In the genomic region with DNA sequence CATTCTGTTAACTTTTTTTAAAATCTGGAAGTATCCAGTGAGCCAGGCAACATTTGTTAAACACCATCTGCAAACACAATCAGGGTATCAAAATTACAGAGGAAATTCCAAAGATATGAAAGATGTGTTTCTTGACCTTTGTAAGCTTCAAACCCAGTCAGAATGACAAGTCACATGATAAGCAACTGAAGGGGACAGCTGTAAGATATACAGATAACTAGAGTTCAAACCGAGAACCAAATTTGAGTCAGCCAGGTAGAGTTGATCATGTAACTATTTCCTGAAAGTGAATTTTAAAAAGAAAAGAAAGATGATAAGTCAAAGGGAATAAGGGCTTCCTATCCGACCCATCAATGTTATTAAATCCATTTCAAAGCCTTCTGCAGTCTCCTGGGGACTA, we compare ENCODE assay signal across 15 cellular contexts.
DNase-seq lines count a peak whose midpoint lies in the region; ATAC-seq and TF ChIP-seq lines count a peak whose summit lies in the region.
"Had no signal": no experiment of that assay in that cellular context is flagged by ENCODE, and none has a peak within 500 bp of the region (broad histone marks: within the 10 kb centered on the region; RNA-seq: fewer than 3 reads in every experiment).

No MANE protein-coding gene starts in this region.

- H4K20me1 ChIP-seq in osteoblast (ENCODE audit: insufficient read depth, low read length), result no peaks in the 10 kb centered on the region

- H3K4me3 ChIP-seq in osteoblast (ENCODE audit: insufficient read depth, low read length), result no peak overlapping the region
- H3K4me3 ChIP-seq: thyroid gland had no signal

- peaks cover 8% of the 10 kb centered on the region for H3K4me1 ChIP-seq in osteoblast (ENCODE audit: insufficient read depth, low read length)
- H3K4me1 ChIP-seq: thyroid gland had no signal

- peak; percentile 81 for ATAC-seq in GM18519 (IDR thresholded peaks at IDR 0.05; ENCODE audit: low FRiP score, unreplicated experiment)
- ATAC-seq in GM21381 (IDR thresholded peaks at IDR 0.05; ENCODE audit: unreplicated experiment), result peak; percentile 71
- ATAC-seq in HG03039 (IDR thresholded peaks at IDR 0.05; ENCODE audit: unreplicated experiment), result peak; percentile 83
- ATAC-seq: activated T-helper 17 cell treated with anti-CD3 and anti-CD28 coated beads, Interleukin-2, amount 50 U/mL, for 72 hours had no signal

- H3K27ac ChIP-seq in VCaP, result peak overlapping the region; percentile 26
- no peak overlapping the region for H3K27ac ChIP-seq in osteoblast (ENCODE audit: low read depth, low read length)
- H3K27ac ChIP-seq: thyroid gland had no signal

- H3K36me3 ChIP-seq in osteoblast (ENCODE audit: insufficient read depth, low read length), result no peaks in the 10 kb centered on the region
- H3K36me3 ChIP-seq: thyroid gland had no signal

- in situ Hi-C loops in GM13976 (cut with MboI; ENCODE audit: low sequenced_read_pairs, unreplicated experiment), result no loop called here

- H3K79me2 ChIP-seq in osteoblast (ENCODE audit: insufficient read depth, low read length), result no peaks in the 10 kb centered on the region

- no peaks in the 10 kb centered on the region for H3K9me3 ChIP-seq in osteoblast (ENCODE audit: low read depth, low read length)
- H3K9me3 ChIP-seq: thyroid gland had no signal

- no peak overlapping the region for H3K4me2 ChIP-seq in osteoblast (ENCODE audit: insufficient read depth, low read length)

- TF ChIP-seq CTCF in VCaP (conservative IDR thresholded peaks at IDR 0.05), result no peak
- no peak for TF ChIP-seq CTCF in GM13976 (IDR thresholded peaks at IDR 0.05; ENCODE audit: borderline replicate concordance, control extremely low read depth, extremely low read depth, insufficient read depth, missing control alignments)
- TF ChIP-seq CTCF in osteoblast (IDR thresholded peaks at IDR 0.05; ENCODE audit: extremely low read depth, low read depth, low read length), result no peak

- DNase-seq in GM13976 (ENCODE audit: low spot score) (no peak), COR-L47 (lab: John Stamatoyannopoulos, UW) (no peak), activated gamma-delta T cell treated with Interleukin-2 at 50 U/mL for 16 hours (no peak), osteoblast (ENCODE audit: insufficient read length, low spot score, missing footprints) (no peak)
- DNase-seq: CD4-positive, alpha-beta memory T cell; cerebellar nuclear complex; NCI-H146; nucleus accumbens; stimulated activated CD4-positive, alpha-beta T cell treated with anti-CD3 and anti-CD28 coated beads, Interleukin-4, amount 100 ng/mL, for 4 hours; thyroid gland had no signal

- no peaks in the 10 kb centered on the region for H3K27me3 ChIP-seq in osteoblast (ENCODE audit: insufficient read depth, low read length)
- H3K27me3 ChIP-seq: thyroid gland had no signal

- no peak overlapping the region for H2AFZ ChIP-seq in osteoblast (ENCODE audit: low read length)
